23 cellular contexts compared by ENCODE assay signal in the genomic region with DNA sequence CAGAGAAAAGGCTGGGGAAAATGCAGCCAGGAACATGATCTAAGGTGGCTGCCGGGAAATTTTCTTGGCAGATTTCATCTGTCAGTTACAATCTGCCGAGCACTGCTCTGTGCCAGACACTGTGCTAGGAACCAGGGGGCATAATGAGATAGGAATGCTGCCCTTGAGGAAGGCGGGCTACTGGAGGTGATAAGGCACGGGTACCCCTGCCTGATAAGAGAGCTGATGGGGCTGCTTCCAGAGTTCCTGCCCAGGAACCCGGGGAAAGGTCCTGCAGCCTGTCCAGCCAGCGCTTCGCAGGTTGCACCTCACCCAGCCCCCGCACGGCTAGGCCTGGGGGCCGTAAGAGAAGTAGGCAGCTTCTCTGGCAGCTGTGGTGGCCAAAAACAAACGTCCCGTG. TPM values are rescaled to one million over a fixed set of nuclear protein-coding genes. Genes with fewer than 3 reads are reported as not detected.
DNase-seq lines count a peak whose midpoint lies in the region; ATAC-seq and TF ChIP-seq lines count a peak whose summit lies in the region.
"Had no signal": no experiment of that assay in that cellular context is flagged by ENCODE, and none has a peak within 500 bp of the region (broad histone marks: within the 10 kb centered on the region; RNA-seq: fewer than 3 reads in every experiment).

No MANE protein-coding gene starts in this region.

- ATAC-seq in Right ventricle myocardium inferior (peak; percentile 60), HG02970 (IDR thresholded peaks at IDR 0.05; ENCODE audit: low FRiP score, unreplicated experiment) (no peak)
- ATAC-seq: A549; CD8-positive, alpha-beta T cell; Panc1 had no signal

- no peak for DNase-seq in Right ventricle myocardium inferior (ENCODE audit: missing footprints)
- DNase-seq in right atrium auricular region (ENCODE audit: low spot score), result no peak
- no peak for DNase-seq in mesendoderm
- no peak for DNase-seq in nucleus accumbens (lab: John Stamatoyannopoulos, UW)
- no peak for DNase-seq in iPS-NIHi11 (ENCODE audit: low spot score)
- DNase-seq: CD8-positive, alpha-beta T cell; GDM1; GOT3; HCEC 1CT; IMR-90; NCI-H1105; NCI-H146; NCI-H2171 treated with DMSO at 0.1 percent for 48 hours; NK-92 treated with Interleukin-12 subunit alpha and Interleukin-12 subunit beta, amount 100 ng/mL, for 24 hours; SJCRH30 had no signal

- H3K27me3 ChIP-seq in right atrium auricular region, result peaks cover 6 to 13% of the 10 kb centered on the region in 2 donors
- H3K27me3 ChIP-seq in OCI-LY3 (ENCODE audit: low read depth, low read length), result 0 out of 2 replicates have a peak, but pooled peaks cover 6% of the 10 kb centered on the region
- H3K27me3 ChIP-seq in mesendoderm (ENCODE audit: insufficient read depth, low read length, poor library complexity), result peaks cover 7% of the 10 kb centered on the region
- H3K27me3 ChIP-seq: SJCRH30 had no signal

- H3K4me2 ChIP-seq in OCI-LY3 (ENCODE audit: low read length) (0 out of 2 replicates have a peak overlapping the region, but pooled peaks have one; percentile 5), mesendoderm (ENCODE audit: low read length) (no peak overlapping the region)
- H3K4me2 ChIP-seq: A549, KMS-11 had no signal

- no peaks in the 10 kb centered on the region for H4K20me1 ChIP-seq in OCI-LY3 (ENCODE audit: insufficient read depth, low read length)

- H2BK5ac ChIP-seq in mesendoderm (ENCODE audit: low read length), result no peak overlapping the region

- H3K79me2 ChIP-seq in OCI-LY3 (ENCODE audit: low read length) (no peaks in the 10 kb centered on the region), mesendoderm (ENCODE audit: control insufficient read depth, insufficient read depth, low read length) (no peaks in the 10 kb centered on the region)

- H4K5ac ChIP-seq in mesendoderm (ENCODE audit: low read length), result no peak overlapping the region

- H3K36me3 ChIP-seq in right atrium auricular region (no peaks in the 10 kb centered on the region), OCI-LY3 (replicated peaks; ENCODE audit: low read depth, low read length) (no peaks in the 10 kb centered on the region), mesendoderm (ENCODE audit: control insufficient read depth, insufficient read depth, low read length) (no peaks in the 10 kb centered on the region)
- H3K36me3 ChIP-seq: SJCRH30 had no signal

- H4K8ac ChIP-seq in mesendoderm (ENCODE audit: low read depth, low read length), result no peak overlapping the region

- H3K27ac ChIP-seq in right atrium auricular region (no peak overlapping the region), C4-2B (peak overlapping the region; percentile 2; the same call in 1 of the 2 replicates), OCI-LY3 (ENCODE audit: low read length) (no peak overlapping the region), mesendoderm (ENCODE audit: low read depth, low read length) (no peak overlapping the region)
- H3K27ac ChIP-seq: A549, KMS-11, SJCRH30 had no signal

- intact Hi-C loops in Right ventricle myocardium inferior (cut with DNase I), result loop anchor here (2.0 to 5.0 kb wide), 2 partner anchors 57 to 213 kb away; no protein-coding TSS in a partner anchor

- H3K56ac ChIP-seq in mesendoderm (ENCODE audit: low read length), result no peak overlapping the region

- no peak overlapping the region for H3K4ac ChIP-seq in mesendoderm (ENCODE audit: low read depth, low read length)

- H3K4me1 ChIP-seq in right atrium auricular region, result peaks cover 0 to 22% of the 10 kb centered on the region in 2 donors
- H3K4me1 ChIP-seq in OCI-LY3 (ENCODE audit: low read length), result peaks cover 21% of the 10 kb centered on the region
- no peaks in the 10 kb centered on the region for H3K4me1 ChIP-seq in mesendoderm (ENCODE audit: control insufficient read depth, low read depth, low read length)
- H3K4me1 ChIP-seq: SJCRH30 had no signal

- H3K9ac ChIP-seq in OCI-LY3 (ENCODE audit: low read length) (no peak overlapping the region), mesendoderm (ENCODE audit: low read length) (no peak overlapping the region)
- H3K9ac ChIP-seq: KMS-11 had no signal

- no peak overlapping the region for H2AFZ ChIP-seq in OCI-LY3 (ENCODE audit: low read depth, low read length)

- H2BK120ac ChIP-seq in mesendoderm (ENCODE audit: low read depth, low read length), result no peak overlapping the region

- H3K79me1 ChIP-seq in mesendoderm (ENCODE audit: low read length), result no peaks in the 10 kb centered on the region

- H3K9me3 ChIP-seq in right atrium auricular region (no peaks in the 10 kb centered on the region), OCI-LY3 (ENCODE audit: insufficient read depth, low read length) (no peaks in the 10 kb centered on the region)
- H3K9me3 ChIP-seq: A549, SJCRH30 had no signal

- no CpG with 5 or more reads among the region's 12 CpGs for WGBS in mesendoderm (ENCODE audit: extremely low coverage, insufficient coverage, low lambda C conversion rate)

- peak overlapping the region; percentile 35 for H3K23ac ChIP-seq in mesendoderm (ENCODE audit: low read length)

- H3K18ac ChIP-seq in mesendoderm (ENCODE audit: low read length), result no peak overlapping the region

- TF ChIP-seq CTCF in right atrium auricular region (IDR thresholded peaks at IDR 0.05) (no peak), C4-2B (conservative IDR thresholded peaks at IDR 0.05) (no peak), OCI-LY3 (IDR thresholded peaks at IDR 0.05; ENCODE audit: low read depth, low read length) (no peak)

- H2BK15ac ChIP-seq in mesendoderm (replicated peaks; ENCODE audit: low read depth), result no peak overlapping the region

- H2AK5ac ChIP-seq in mesendoderm (ENCODE audit: low read length), result no peak overlapping the region

- H3K4me3 ChIP-seq in right atrium auricular region (no peak overlapping the region), OCI-LY3 (ENCODE audit: low read length) (no peak overlapping the region), mesendoderm (ENCODE audit: low read length) (no peak overlapping the region)
- H3K4me3 ChIP-seq: A549, SJCRH30 had no signal

RNA-seq across cellular contexts. Expression of a gene that starts 3.1 kb away (rescaled TPM):
- total RNA-seq in Right ventricle myocardium inferior (0.30 TPM), right atrium auricular region (not detected)
- 0.07 TPM for polyA plus RNA-seq in mesendoderm (2013, experiment 1 of 2)
- polyA plus RNA-seq in mesendoderm (2013, experiment 2 of 2), result 0.04 TPM
- total RNA-seq: CD8-positive, alpha-beta T cell; HT1080; IMR-90; SJCRH30 had no signal
- polyA plus RNA-seq: BJ, IMR-90 had no signal

RNA-seq across cellular contexts. Expression of a gene that starts 36.4 kb away (rescaled TPM):
- total RNA-seq in Right ventricle myocardium inferior (26.8 TPM), right atrium auricular region (10 to 100 TPM; 19.7 to 29.0 TPM)
- polyA plus RNA-seq in mesendoderm (2013, experiment 1 of 2), result 7.4 TPM
- 7.2 TPM for polyA plus RNA-seq in mesendoderm (2013, experiment 2 of 2)
